21 cellular contexts compared by ENCODE assay signal in the genomic region with DNA sequence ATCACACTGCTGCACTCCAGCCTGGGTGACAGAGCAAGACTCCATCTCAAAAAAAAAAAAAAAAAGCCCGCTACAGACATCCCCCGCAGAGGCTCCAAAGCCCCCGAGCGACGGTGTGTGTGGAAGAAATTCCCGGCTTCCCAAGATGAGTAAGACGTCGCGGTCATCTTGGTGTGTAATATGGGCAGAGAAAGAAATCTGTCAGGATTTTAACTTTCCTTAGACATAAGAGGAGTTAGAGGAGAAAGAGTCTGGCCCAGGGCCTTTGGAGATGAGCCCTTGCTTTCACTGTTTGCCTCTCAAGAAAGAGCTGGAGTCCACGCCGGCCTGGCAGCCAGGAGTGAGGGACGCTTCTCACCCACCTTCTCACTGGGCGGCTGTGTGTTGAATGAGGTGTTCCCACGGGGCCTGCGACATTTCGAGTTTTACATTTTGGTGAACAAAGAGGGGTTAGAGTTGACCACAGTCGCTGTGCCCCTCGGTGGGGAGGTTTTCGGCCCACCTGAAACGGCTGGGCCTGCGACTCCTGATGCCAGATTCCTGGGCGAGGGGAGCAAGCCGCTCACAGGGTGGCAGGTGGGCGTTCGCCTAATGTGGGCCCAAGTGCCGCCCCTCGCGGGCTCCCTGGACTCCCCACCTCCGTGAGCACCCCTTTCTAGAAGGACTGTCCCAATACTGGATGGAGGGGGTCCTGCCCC. TPM values are rescaled to one million over a fixed set of nuclear protein-coding genes. Genes with fewer than 3 reads are reported as not detected.
DNase-seq lines count a peak whose midpoint lies in the region; ATAC-seq, FAIRE-seq and TF ChIP-seq lines count a peak whose summit lies in the region.
"Had no signal": no experiment of that assay in that cellular context is flagged by ENCODE, and none has a peak within 500 bp of the region (broad histone marks: within the 10 kb centered on the region; RNA-seq: fewer than 3 reads in every experiment).

No MANE protein-coding gene starts in this region.

- no peaks in the 10 kb centered on the region for H3K79me1 ChIP-seq in mesenchymal stem cell (replicated peaks; ENCODE audit: low read length, poor library complexity, severe bottlenecking)

- H3K27me3 ChIP-seq in adipocyte (replicated peaks; ENCODE audit: control insufficient read depth, insufficient read depth, low read length) (no peaks in the 10 kb centered on the region), mesenchymal stem cell (ENCODE audit: control insufficient read depth in 1 of 2, insufficient read depth in 1 of 2, low read length in 2 of 2) (peaks cover 0 to 21% of the 10 kb centered on the region in 2 experiments), suprapubic skin (no peaks in the 10 kb centered on the region), HAP-1 (ENCODE audit: low read depth) (no peaks in the 10 kb centered on the region)
- H3K27me3 ChIP-seq: BLaER1, heart right ventricle, Peyer's patch, SJCRH30, tibial artery had no signal

- no peak overlapping the region for H3K4ac ChIP-seq in mesenchymal stem cell (ENCODE audit: low read depth in 1 of 2, low read length in 2 of 2)

- no peak overlapping the region for H2BK5ac ChIP-seq in mesenchymal stem cell (ENCODE audit: low read depth, low read length, poor library complexity, severe bottlenecking)

- TF ChIP-seq CTCF in A549 (IDR thresholded peaks at IDR 0.05) (no peak), suprapubic skin (IDR thresholded peaks at IDR 0.05) (no peak)

- H2BK12ac ChIP-seq in mesenchymal stem cell (ENCODE audit: low read length in 2 of 2) = no peak overlapping the region

- no peak overlapping the region for H4K91ac ChIP-seq in mesenchymal stem cell (ENCODE audit: low read length)

- no peak overlapping the region for H2BK15ac ChIP-seq in mesenchymal stem cell (ENCODE audit: low read depth, poor library complexity, severe bottlenecking)

- no peak overlapping the region for H3K4me2 ChIP-seq in A549
- H3K4me2 ChIP-seq in mesenchymal stem cell (ENCODE audit: low read length, poor library complexity, severe bottlenecking) = no peak overlapping the region
- H3K4me2 ChIP-seq: BLaER1, smooth muscle cell had no signal

- no peak overlapping the region for H2AFZ ChIP-seq in mesenchymal stem cell (ENCODE audit: low read depth, low read length)

- no peaks in the 10 kb centered on the region for H3K9me3 ChIP-seq in A549
- no peaks in the 10 kb centered on the region for H3K9me3 ChIP-seq in adipocyte (ENCODE audit: control insufficient read depth, low read length)
- no peaks in the 10 kb centered on the region for H3K9me3 ChIP-seq in mesenchymal stem cell (ENCODE audit: control insufficient read depth, low read length)
- no peaks in the 10 kb centered on the region for H3K9me3 ChIP-seq in suprapubic skin
- no peaks in the 10 kb centered on the region for H3K9me3 ChIP-seq in HAP-1
- H3K9me3 ChIP-seq: BLaER1, heart right ventricle, lower lobe of right lung, mucosa of descending colon, Peyer's patch, SJCRH30, tibial artery had no signal

- H3K9ac ChIP-seq in adipocyte (ENCODE audit: low read length) (peak overlapping the region; percentile 52), mesenchymal stem cell (ENCODE audit: low read length) (peak overlapping the region; percentile 75)
- H3K9ac ChIP-seq: BLaER1 had no signal

- no peak overlapping the region for H3K23ac ChIP-seq in mesenchymal stem cell (ENCODE audit: low read length in 2 of 2)

- POLR2A ChIA-PET in A549 (lab: Yijun Ruan, JAX) = interaction anchor here (3.3 kb wide), 1 partner anchor 14 kb away, joined by 34 read pairs; no protein-coding TSS in a partner anchor

- no peak overlapping the region for H4K8ac ChIP-seq in mesenchymal stem cell (ENCODE audit: low read length)

- H3K27ac ChIP-seq in A549 = peak overlapping the region; percentile 29 to 70; a peak in 5 of 6 replicates
- no peak overlapping the region for H3K27ac ChIP-seq in mesenchymal stem cell (ENCODE audit: low read length, poor library complexity, severe bottlenecking)
- no peak overlapping the region for H3K27ac ChIP-seq in suprapubic skin
- H3K27ac ChIP-seq: BLaER1, lower lobe of right lung, Peyer's patch, SJCRH30 had no signal

- H3K4me3 ChIP-seq in A549 = no peak overlapping the region
- no peak overlapping the region for H3K4me3 ChIP-seq in adipocyte (ENCODE audit: low read length)
- H3K4me3 ChIP-seq in mesenchymal stem cell (ENCODE audit: insufficient read depth in 1 of 2, low read depth in 1 of 2, low read length in 2 of 2) = no peak overlapping the region
- H3K4me3 ChIP-seq in suprapubic skin = no peak overlapping the region
- H3K4me3 ChIP-seq in HAP-1 = no peak overlapping the region
- H3K4me3 ChIP-seq: BLaER1, heart right ventricle, lower lobe of right lung, mucosa of descending colon, Peyer's patch, SJCRH30, smooth muscle cell, tibial artery had no signal

- no peak for TF ChIP-seq POLR2A in A549 (IDR thresholded peaks at IDR 0.05; ENCODE audit: low read length)
- no peak for TF ChIP-seq POLR2A in GM12892 (IDR thresholded peaks at IDR 0.05; ENCODE audit: low read depth, low read length)
- no peak for TF ChIP-seq POLR2A in suprapubic skin (IDR thresholded peaks at IDR 0.05)

- FAIRE-seq in A549 (lab: Jason Lieb, UNC) = no peak
- no peak for FAIRE-seq in GM12892 (lab: Jason Lieb, UNC)
- FAIRE-seq: kidney had no signal

- no peak overlapping the region for H2AK5ac ChIP-seq in mesenchymal stem cell (ENCODE audit: low read length, severe bottlenecking)

- DNase-seq in A549 (ENCODE audit: low read depth in 1 of 2, low spot score in 1 of 2) = no peak
- peak; percentile 4 for DNase-seq in GM12892 (ENCODE audit: insufficient read length)
- DNase-seq in adipocyte (ENCODE audit: low read depth) = no peak
- DNase-seq in mesenchymal stem cell = no peak
- no peak for DNase-seq in NCI-H526 treated with DMSO at 0.1 percent for 48 hours (lab: John Stamatoyannopoulos, UW)
- DNase-seq in suprapubic skin (ENCODE audit: low spot score in 2 of 2) = no peak
- DNase-seq in NCI-H345 (lab: John Stamatoyannopoulos, UW) = no peak
- DNase-seq in HAP-1 (ENCODE audit: low spot score in 2 of 2) = no peak
- DNase-seq: DMS 273 treated with DMSO at 0.1 percent for 48 hours, kidney, NCI-H1436 treated with DMSO at 0.1 percent for 48 hours had no signal

- no peak for TF ChIP-seq RAD21 in A549 (conservative IDR thresholded peaks at IDR 0.05 in 1 of 2, IDR thresholded peaks at IDR 0.05 in 1 of 2)

- H3K14ac ChIP-seq in mesenchymal stem cell (ENCODE audit: low read length in 2 of 2) = no peak overlapping the region

- in situ Hi-C loops in HAP-1 (cut with MboI; ENCODE audit: low sequenced_read_pairs) = no loop called here

- CTCF ChIA-PET in A549 (lab: Yijun Ruan, JAX) = interaction anchor here (0.7 to 18.2 kb wide), 28 partner anchors 9 to 361 kb away, joined by 3 to 376 read pairs (median 4); a partner anchor contains a TSS

- 81% methylated on average over 29 of the region's 29 CpGs for WGBS in A549 (ENCODE audit: missing lambda C conversion rate)
- 87% methylated on average over 25 of the region's 29 CpGs for WGBS in mesenchymal stem cell
- 84% methylated on average over 28 of the region's 29 CpGs for WGBS in suprapubic skin

- peaks cover 8% of the 10 kb centered on the region for H3K36me3 ChIP-seq in adipocyte (ENCODE audit: control insufficient read depth, insufficient read depth, low read length, severe bottlenecking)
- H3K36me3 ChIP-seq in mesenchymal stem cell (ENCODE audit: control insufficient read depth in 1 of 2, insufficient read depth in 2 of 2, low read depth in 1 of 2, low read length in 2 of 2) = peaks cover 0 to 3% of the 10 kb centered on the region in 2 experiments
- H3K36me3 ChIP-seq in suprapubic skin = no peaks in the 10 kb centered on the region
- H3K36me3 ChIP-seq in HAP-1 (replicated peaks) = no peaks in the 10 kb centered on the region
- H3K36me3 ChIP-seq: BLaER1, lower lobe of right lung, Peyer's patch, SJCRH30 had no signal

- peak in 1 of 2 experiments; percentile 6; a peak in 2 of 6 replicates for ATAC-seq in A549

- TF ChIP-seq EP300 in A549 (IDR thresholded peaks at IDR 0.05) (no peak), suprapubic skin (IDR thresholded peaks at IDR 0.05) (no peak)

- H3K18ac ChIP-seq in mesenchymal stem cell (ENCODE audit: low read depth in 1 of 2, low read length in 2 of 2) = no peak overlapping the region

- H2BK120ac ChIP-seq in mesenchymal stem cell (ENCODE audit: low read depth, low read length) = no peak overlapping the region

- H3K4me1 ChIP-seq in A549 (peaks cover 42% of the 10 kb centered on the region), adipocyte (ENCODE audit: control insufficient read depth, insufficient read depth, low read length) (peaks cover 45% of the 10 kb centered on the region), mesenchymal stem cell (ENCODE audit: control insufficient read depth, insufficient read depth, low read depth, low read length) (no peaks in the 10 kb centered on the region), suprapubic skin (peaks cover 43% of the 10 kb centered on the region), HAP-1 (no peaks in the 10 kb centered on the region)

RNA-seq across cellular contexts. Expression of a gene that starts 17.9 kb away (rescaled TPM):
- polyA plus RNA-seq in A549 (2011; rRNA removed) (10.2 and 13.2 TPM in 2 replicates), A549 (2017; fragmentation: RNase III; extraction: RNeasy Plus Mini Kit Qiagen cat#74134 plus additional on column Dnase treatment) (26.1 to 27.8 TPM (median 27.3 TPM) in 3 replicates)
- 5.2 and 8.3 TPM in 2 replicates for polyA plus RNA-seq in A549 (2012; cell fraction: cytosol; rRNA removed)
- 15.4 and 16.1 TPM in 2 replicates for polyA plus RNA-seq in A549 (2012; cell fraction: nucleus; rRNA removed)
- polyA minus RNA-seq in A549 (2011; rRNA and poly(A)+ RNA removed) = 12.9 and 13.3 TPM in 2 replicates
- 0.08 TPM for polyA plus RNA-seq in GM12892 (2012; ENCODE audit: missing spikeins)
- 11.9 TPM for polyA plus RNA-seq in mesenchymal stem cell (2013, experiment 1 of 2)
- polyA plus RNA-seq in mesenchymal stem cell (2013, experiment 2 of 2) = 13.6 TPM
- 10 to 100 TPM; 15.7 to 38.1 (median 23.5) TPM for total RNA-seq in suprapubic skin
- total RNA-seq: activated CD8-positive, alpha-beta memory T cell treated with anti-CD3 and anti-CD28 coated beads, Interleukin-2, amount 10 ng/mL, durations not matched to agents 7 days and 5 days; activated naive CD8-positive, alpha-beta T cell treated with anti-CD3 and anti-CD28 coated beads, Interleukin-2, amount 10 ng/mL, durations not matched to agents 7 days and 5 days had no signal

RNA-seq across cellular contexts. Expression of a gene that starts 32.3 kb away (rescaled TPM):
- polyA plus RNA-seq in A549 (2011; rRNA removed) (65.5 and 70.0 TPM in 2 replicates), A549 (2017; fragmentation: RNase III; extraction: RNeasy Plus Mini Kit Qiagen cat#74134 plus additional on column Dnase treatment) (63.4 to 67.6 TPM (median 66.8 TPM) in 3 replicates)
- 73.1 and 91.1 TPM in 2 replicates for polyA plus RNA-seq in A549 (2012; cell fraction: cytosol; rRNA removed)
- 73.9 and 106 TPM in 2 replicates for polyA plus RNA-seq in A549 (2012; cell fraction: nucleus; rRNA removed)
- 66.6 and 67.2 TPM in 2 replicates for polyA minus RNA-seq in A549 (2011; rRNA and poly(A)+ RNA removed)
- 12.2 TPM for polyA plus RNA-seq in GM12892 (2012; ENCODE audit: missing spikeins)
- 37.8 TPM for polyA plus RNA-seq in mesenchymal stem cell (2013, experiment 1 of 2)
- polyA plus RNA-seq in mesenchymal stem cell (2013, experiment 2 of 2) = 38.3 TPM
- 10 to 100 TPM; 21.8 to 37.4 (median 30.1) TPM for total RNA-seq in suprapubic skin

RNA-seq across cellular contexts. Expression of a gene that starts 32.8 kb away (rescaled TPM):
- polyA plus RNA-seq in A549 (2011; rRNA removed) (11.5 and 13.4 TPM in 2 replicates), A549 (2017; fragmentation: RNase III; extraction: RNeasy Plus Mini Kit Qiagen cat#74134 plus additional on column Dnase treatment) (33.8 to 41.7 TPM (median 38.0 TPM) in 3 replicates)
- 20.8 and 25.0 TPM in 2 replicates for polyA plus RNA-seq in A549 (2012; cell fraction: cytosol; rRNA removed)
- 232 and 242 TPM in 2 replicates for polyA plus RNA-seq in A549 (2012; cell fraction: nucleus; rRNA removed)
- polyA minus RNA-seq in A549 (2011; rRNA and poly(A)+ RNA removed) = 17.5 and 25.8 TPM in 2 replicates
- polyA plus RNA-seq in GM12892 (2012; ENCODE audit: missing spikeins) = 16.5 TPM
- polyA plus RNA-seq in mesenchymal stem cell (2013, experiment 1 of 2) = 6.9 TPM
- 5.8 TPM for polyA plus RNA-seq in mesenchymal stem cell (2013, experiment 2 of 2)
- 10 to 100 TPM; 20.6 to 87.6 (median 38.4) TPM for total RNA-seq in suprapubic skin

Comparison
In these comparisons a context has a peak if more than half of its experiments do, and no peak if none do; other contexts are left out.
1. H3K27ac ChIP-seq: peak in A549 (2 of 2); none in mesenchymal stem cell (single experiment) and suprapubic skin (single experiment).